8 cellular contexts compared by ENCODE assay signal in genomic region chr9:36166150-36166927, GRCh38. TPM values are rescaled to one million over a fixed set of nuclear protein-coding genes. Genes with fewer than 3 reads are reported as not detected.
DNase-seq lines count a peak whose midpoint lies in the region; ATAC-seq and TF ChIP-seq lines count a peak whose summit lies in the region.

No MANE protein-coding gene starts in this region.

- peak overlapping the region; percentile 79 for H3K4me2 ChIP-seq in KMS-11

- H3K79me2 ChIP-seq in KMS-11 (ENCODE audit: insufficient read depth, low read depth), result no peaks in the 10 kb centered on the region

- no peak overlapping the region for H3K4me3 ChIP-seq in KMS-11 (IDR thresholded peaks at IDR 0.05; ENCODE audit: insufficient read depth, low read depth, low read length)
- peak overlapping the region; percentile 53 for H3K4me3 ChIP-seq in SJCRH30

- H3K36me3 ChIP-seq in KMS-11 (ENCODE audit: insufficient read depth) (no peaks in the 10 kb centered on the region), SJCRH30 (no peaks in the 10 kb centered on the region)

- H4K20me1 ChIP-seq in KMS-11 (ENCODE audit: insufficient read depth), result no peaks in the 10 kb centered on the region

- ATAC-seq in GM21528 (IDR thresholded peaks at IDR 0.05; ENCODE audit: low FRiP score, unreplicated experiment), result peak; percentile 77

- peak; percentile 80 for TF ChIP-seq CTCF in KMS-11 (conservative IDR thresholded peaks at IDR 0.05; ENCODE audit: low read depth, low read length)

- no peaks in the 10 kb centered on the region for H3K9me3 ChIP-seq in SJCRH30 (replicated peaks)

- DNase-seq in Caki2 (ENCODE audit: low read depth) (peak; percentile 68), SJCRH30 (peak; percentile 78 to 86), glomerular visceral epithelial cell (ENCODE audit: extremely low spot score) (peak; percentile 89), occipital lobe (lab: John Stamatoyannopoulos, UW) (peak; percentile 70), superior temporal gyrus (ENCODE audit: extremely low spot score) (peak; percentile 82)
- DNase-seq in activated naive CD4-positive, alpha-beta T cell (lab: John Stamatoyannopoulos, UW), result peak; percentile 53 to 78 (median 60)

- H3K4me1 ChIP-seq in KMS-11 (ENCODE audit: low read depth, poor library complexity, severe bottlenecking) (no peaks in the 10 kb centered on the region), SJCRH30 (peaks cover 30% of the 10 kb centered on the region)

- H3K27me3 ChIP-seq in KMS-11 (ENCODE audit: insufficient read depth, low read depth) (no peaks in the 10 kb centered on the region), SJCRH30 (no peaks in the 10 kb centered on the region)

- peak overlapping the region; percentile 90 for H2AFZ ChIP-seq in KMS-11 (ENCODE audit: low read depth)

- in situ Hi-C loops in Caki2 (cut with HindIII; ENCODE audit: low pct_unique_long_range_greater_than_20kb, low sequenced_read_pairs), result no loop called here

- no peak overlapping the region for H3K9ac ChIP-seq in KMS-11

- no peak overlapping the region for H3K27ac ChIP-seq in KMS-11
- no peak overlapping the region for H3K27ac ChIP-seq in SJCRH30

RNA-seq across cellular contexts. Expression of gene CCIN, which starts 2.8 kb away (rescaled TPM):
- not detected in 2 replicates for total RNA-seq in Caki2 (2014; rRNA removed; shearing (Covaris generic); ENCODE audit: low replicate concordance)
- 0.05 and 0.24 TPM in 2 replicates for total RNA-seq in SJCRH30 (2014; rRNA removed; shearing (Covaris generic))
- not detected for total RNA-seq in occipital lobe

RNA-seq across cellular contexts. Expression of gene CLTA, which starts 24.4 kb away (rescaled TPM):
- total RNA-seq in Caki2 (2014; rRNA removed; shearing (Covaris generic); ENCODE audit: low replicate concordance), result 412 and 447 TPM in 2 replicates
- total RNA-seq in SJCRH30 (2014; rRNA removed; shearing (Covaris generic)), result 175 and 179 TPM in 2 replicates
- 116 TPM for total RNA-seq in occipital lobe

RNA-seq across cellular contexts. Expression of gene GLIPR2, which starts 29.8 kb away (rescaled TPM):
- 19.1 and 25.7 TPM in 2 replicates for total RNA-seq in Caki2 (2014; rRNA removed; shearing (Covaris generic); ENCODE audit: low replicate concordance)
- total RNA-seq in SJCRH30 (2014; rRNA removed; shearing (Covaris generic)), result 26.3 and 27.1 TPM in 2 replicates
- total RNA-seq in occipital lobe, result 9.2 TPM
